Comparison of ENCODE assay signal across 1 cellular context in genomic region chr17:45147581-45148182, GRCh38.
TF ChIP-seq lines count a peak whose summit lies in the region.

No MANE protein-coding gene starts in this region.

TF ChIP-seq in liver, 16 proteins besides CTCF, POLR2A, EP300 and RAD21 (continued from another document):
- TF ChIP-seq REST (IDR thresholded peaks at IDR 0.05) (no peak), SP1 (IDR thresholded peaks at IDR 0.05) (no peak), TAF1 (conservative IDR thresholded peaks at IDR 0.05) (no peak), GABPA (IDR thresholded peaks at IDR 0.05 in 1 of 2, conservative IDR thresholded peaks at IDR 0.05 in 1 of 2) (no peak), EGR1 (IDR thresholded peaks at IDR 0.05; ENCODE audit: low read depth in 2 of 2) (peak in 1 of 2 donors; percentile 3), MAX (IDR thresholded peaks at IDR 0.05) (peak; percentile 86), ATF3 (IDR thresholded peaks at IDR 0.05) (no peak)
